ENCODE assay signal across 13 cellular contexts in the genomic region with DNA sequence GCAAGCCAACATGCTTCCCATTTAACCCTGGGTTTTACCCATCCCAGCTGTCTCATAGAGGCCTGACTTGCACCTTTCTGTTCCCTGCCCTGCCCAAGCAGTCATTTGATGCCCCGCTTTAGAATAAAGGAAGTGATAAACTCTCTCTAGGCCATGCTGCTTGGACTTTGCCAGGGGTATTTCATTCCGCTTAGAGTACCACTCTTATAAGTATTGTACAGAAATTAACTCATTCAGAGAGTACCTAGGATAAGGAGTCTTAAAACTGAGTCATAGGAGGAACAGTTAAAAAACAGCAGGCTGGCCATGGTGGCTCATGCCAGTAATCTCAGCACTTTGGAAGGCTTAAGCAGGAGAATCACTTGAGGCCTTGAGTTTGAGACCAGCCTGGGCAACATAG. TPM values are rescaled to one million over a fixed set of nuclear protein-coding genes. Genes with fewer than 3 reads are reported as not detected.
A peak's percentile ranks its signal among the peaks of the same experiment; 100 is the strongest.
DNase-seq lines count a peak whose midpoint lies in the region; ATAC-seq and TF ChIP-seq lines count a peak whose summit lies in the region.
"Had no signal": no experiment of that assay in that cellular context is flagged by ENCODE, and none has a peak within 500 bp of the region (broad histone marks: within the 10 kb centered on the region; RNA-seq: fewer than 3 reads in every experiment).

No MANE protein-coding gene starts in this region.

- no peaks in the 10 kb centered on the region for H3K27me3 Mint-ChIP-seq in activated CD4-positive, alpha-beta T cell treated with anti-CD3 and anti-CD28 coated beads for 36 hours
- H3K27me3 Mint-ChIP-seq in activated B cell treated with CpG ODN at 0.5 μM for 24 hours (no peaks in the 10 kb centered on the region), WTC11 (ENCODE audit: low read depth) (no peaks in the 10 kb centered on the region)
- H3K27me3 Mint-ChIP-seq in natural killer cell treated with Interleukin-12 subunit alpha and Interleukin-12 subunit beta and Interleukin-15 and Interleukin-18, amount 100 ng/mL, for 72 hours: no peaks in the 10 kb centered on the region

- peak; percentile 45 for ATAC-seq in activated CD4-positive, alpha-beta T cell treated with anti-CD3 and anti-CD28 coated beads for 36 hours
- ATAC-seq in GM21786 (IDR thresholded peaks at IDR 0.05; ENCODE audit: unreplicated experiment) (peak; percentile 11), activated B cell treated with CpG ODN at 0.5 μM for 24 hours (ENCODE audit: low read depth) (no peak), WTC11 (no peak)
- ATAC-seq in natural killer cell treated with Interleukin-12 subunit alpha and Interleukin-12 subunit beta and Interleukin-15 and Interleukin-18, amount 100 ng/mL, for 72 hours: peak; percentile 4 to 41
- ATAC-seq: esophagus mucosa had no signal

- intact Hi-C loops in activated CD4-positive, alpha-beta T cell treated with anti-CD3 and anti-CD28 coated beads for 36 hours (cut with DNase I, micrococcal nuclease): loop anchor here (1.0 to 5.0 kb wide), 12 partner anchors 11 to 385 kb away; a partner anchor contains a TSS
- intact Hi-C loops in activated B cell treated with CpG ODN at 0.5 μM for 24 hours (cut with micrococcal nuclease): no loop called here

- TF ChIP-seq CTCF in activated B cell treated with CpG ODN at 0.5 μM for 24 hours (IDR thresholded peaks at IDR 0.05): no peak
- TF ChIP-seq CTCF in WTC11 (IDR thresholded peaks at IDR 0.05): no peak

- CTCF ChIA-PET in activated CD4-positive, alpha-beta T cell treated with anti-CD3 and anti-CD28 coated beads for 36 hours (lab: Charles Lee): interaction anchor here (0.6 to 1.3 kb wide), 3 partner anchors 24 to 612 kb away, joined by 3 to 6 read pairs (median 6); no protein-coding TSS in a partner anchor
- CTCF ChIA-PET in activated B cell treated with CpG ODN at 0.5 μM for 24 hours (lab: Charles Lee): no interaction called here
- CTCF ChIA-PET in WTC11 (lab: Charles Lee): interaction anchor here (1.3 kb wide), 1 partner anchor 84 kb away, joined by 3 read pairs; no protein-coding TSS in a partner anchor

- peaks cover 46% of the 10 kb centered on the region for H3K4me1 Mint-ChIP-seq in activated CD4-positive, alpha-beta T cell treated with anti-CD3 and anti-CD28 coated beads for 36 hours
- H3K4me1 Mint-ChIP-seq in activated B cell treated with CpG ODN at 0.5 μM for 24 hours (peaks cover 38% of the 10 kb centered on the region), WTC11 (no peaks in the 10 kb centered on the region)
- peaks cover 37 to 66% of the 10 kb centered on the region in 2 donors for H3K4me1 Mint-ChIP-seq in natural killer cell treated with Interleukin-12 subunit alpha and Interleukin-12 subunit beta and Interleukin-15 and Interleukin-18, amount 100 ng/mL, for 72 hours (ENCODE audit: low read depth in 2 of 2)

- H3K4me3 Mint-ChIP-seq in activated CD4-positive, alpha-beta T cell treated with anti-CD3 and anti-CD28 coated beads for 36 hours: peak overlapping the region; percentile 15
- H3K4me3 Mint-ChIP-seq in activated B cell treated with CpG ODN at 0.5 μM for 24 hours (no peak overlapping the region), WTC11 (no peak overlapping the region)
- H3K4me3 Mint-ChIP-seq in natural killer cell treated with Interleukin-12 subunit alpha and Interleukin-12 subunit beta and Interleukin-15 and Interleukin-18, amount 100 ng/mL, for 72 hours: peak overlapping the region; percentile 76

- POLR2A ChIA-PET in activated CD4-positive, alpha-beta T cell treated with anti-CD3 and anti-CD28 coated beads for 36 hours (lab: Charles Lee): interaction anchor here (0.7 to 2.5 kb wide), 4 partner anchors 11 to 876 kb away, joined by 3 to 14 read pairs (median 6); no protein-coding TSS in a partner anchor
- POLR2A ChIA-PET in activated B cell treated with CpG ODN at 0.5 μM for 24 hours (lab: Charles Lee): interaction anchor here (0.6 to 1.7 kb wide), 2 partner anchors 19 to 67 kb away, joined by 3 read pairs; no protein-coding TSS in a partner anchor
- POLR2A ChIA-PET in WTC11 (lab: Charles Lee): interaction anchor here (0.6 kb wide), 1 partner anchor 18 kb away, joined by 3 read pairs; no protein-coding TSS in a partner anchor

- no peaks in the 10 kb centered on the region for H3K36me3 Mint-ChIP-seq in activated CD4-positive, alpha-beta T cell treated with anti-CD3 and anti-CD28 coated beads for 36 hours (ENCODE audit: low read depth)
- H3K36me3 Mint-ChIP-seq in activated B cell treated with CpG ODN at 0.5 μM for 24 hours (ENCODE audit: low read depth) (no peaks in the 10 kb centered on the region), WTC11 (no peaks in the 10 kb centered on the region)
- H3K36me3 Mint-ChIP-seq in natural killer cell treated with Interleukin-12 subunit alpha and Interleukin-12 subunit beta and Interleukin-15 and Interleukin-18, amount 100 ng/mL, for 72 hours: no peaks in the 10 kb centered on the region

- H3K9me3 Mint-ChIP-seq in activated CD4-positive, alpha-beta T cell treated with anti-CD3 and anti-CD28 coated beads for 36 hours (ENCODE audit: low read depth): no peaks in the 10 kb centered on the region
- H3K9me3 Mint-ChIP-seq in activated B cell treated with CpG ODN at 0.5 μM for 24 hours (no peaks in the 10 kb centered on the region), WTC11 (no peaks in the 10 kb centered on the region)
- H3K9me3 Mint-ChIP-seq in natural killer cell treated with Interleukin-12 subunit alpha and Interleukin-12 subunit beta and Interleukin-15 and Interleukin-18, amount 100 ng/mL, for 72 hours: no peaks in the 10 kb centered on the region

- DNase-seq in activated CD4-positive, alpha-beta T cell treated with anti-CD3 and anti-CD28 coated beads for 36 hours: no peak
- no peak for DNase-seq in activated CD4-positive, alpha-beta T cell treated with anti-CD3 and anti-CD28 coated beads for 4 hours
- DNase-seq in activated B cell treated with CpG ODN at 0.5 μM for 24 hours (no peak), WTC11 (ENCODE audit: low spot score) (no peak), NCI-H526 (lab: John Stamatoyannopoulos, UW) (no peak), 8988T (no peak)
- DNase-seq in natural killer cell treated with Interleukin-12 subunit alpha and Interleukin-12 subunit beta and Interleukin-15 and Interleukin-18, amount 100 ng/mL, for 72 hours (ENCODE audit: low spot score): no peak
- DNase-seq: DMS153, hypothalamus, MG63, NCI-H2227 treated with DMSO at 0.1 percent for 48 hours had no signal

- peak overlapping the region; percentile 84 for H3K27ac Mint-ChIP-seq in activated CD4-positive, alpha-beta T cell treated with anti-CD3 and anti-CD28 coated beads for 36 hours
- H3K27ac Mint-ChIP-seq in activated B cell treated with CpG ODN at 0.5 μM for 24 hours (peak overlapping the region; percentile 35), WTC11 (no peak overlapping the region)
- peak overlapping the region; percentile 81 to 91 for H3K27ac Mint-ChIP-seq in natural killer cell treated with Interleukin-12 subunit alpha and Interleukin-12 subunit beta and Interleukin-15 and Interleukin-18, amount 100 ng/mL, for 72 hours

TF ChIP-seq in WTC11, 78 proteins besides CTCF, POLR2A, EP300 and RAD21:
- TF ChIP-seq ZNF232 (CRISPR knock-in tag; IDR thresholded peaks at IDR 0.05) (no peak), SMAD4 (CRISPR knock-in tag; IDR thresholded peaks at IDR 0.05) (no peak), JUN (CRISPR knock-in tag; IDR thresholded peaks at IDR 0.05) (no peak), RORB (CRISPR knock-in tag; IDR thresholded peaks at IDR 0.05) (no peak), TEAD4 (CRISPR knock-in tag; IDR thresholded peaks at IDR 0.05) (no peak), NFATC4 (CRISPR knock-in tag; IDR thresholded peaks at IDR 0.05) (no peak), ELF4 (CRISPR knock-in tag; IDR thresholded peaks at IDR 0.05; ENCODE audit: low read depth) (no peak), EMX1 (CRISPR knock-in tag; IDR thresholded peaks at IDR 0.05) (no peak), NR2C2 (CRISPR knock-in tag; IDR thresholded peaks at IDR 0.05) (no peak), TP53 (CRISPR knock-in tag; IDR thresholded peaks at IDR 0.05) (no peak), MYBL2 (CRISPR knock-in tag; IDR thresholded peaks at IDR 0.05) (no peak)
- TF ChIP-seq, protein P1, sequence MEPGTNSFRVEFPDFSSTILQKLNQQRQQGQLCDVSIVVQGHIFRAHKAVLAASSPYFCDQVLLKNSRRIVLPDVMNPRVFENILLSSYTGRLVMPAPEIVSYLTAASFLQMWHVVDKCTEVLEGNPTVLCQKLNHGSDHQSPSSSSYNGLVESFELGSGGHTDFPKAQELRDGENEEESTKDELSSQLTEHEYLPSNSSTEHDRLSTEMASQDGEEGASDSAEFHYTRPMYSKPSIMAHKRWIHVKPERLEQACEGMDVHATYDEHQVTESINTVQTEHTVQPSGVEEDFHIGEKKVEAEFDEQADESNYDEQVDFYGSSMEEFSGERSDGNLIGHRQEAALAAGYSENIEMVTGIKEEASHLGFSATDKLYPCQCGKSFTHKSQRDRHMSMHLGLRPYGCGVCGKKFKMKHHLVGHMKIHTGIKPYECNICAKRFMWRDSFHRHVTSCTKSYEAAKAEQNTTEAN (CRISPR knock-in tag; IDR thresholded peaks at IDR 0.05): no peak
- TF ChIP-seq, protein P2, sequence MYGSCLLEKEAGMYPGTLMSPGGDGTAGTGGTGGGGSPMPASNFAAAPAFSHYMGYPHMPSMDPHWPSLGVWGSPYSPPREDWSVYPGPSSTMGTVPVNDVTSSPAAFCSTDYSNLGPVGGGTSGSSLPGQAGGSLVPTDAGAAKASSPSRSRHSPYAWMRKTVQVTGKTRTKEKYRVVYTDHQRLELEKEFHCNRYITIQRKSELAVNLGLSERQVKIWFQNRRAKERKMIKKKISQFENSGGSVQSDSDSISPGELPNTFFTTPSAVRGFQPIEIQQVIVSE (CRISPR knock-in tag; IDR thresholded peaks at IDR 0.05; ENCODE audit: borderline replicate concordance): no peak

RNA-seq across cellular contexts. Expression of a gene that starts 21.0 kb away (rescaled TPM):
- total RNA-seq in activated CD4-positive, alpha-beta T cell treated with anti-CD3 and anti-CD28 coated beads for 36 hours: 10 to 100 TPM; 28.1 to 32.3 TPM
- 76.0 and 90.2 TPM in 2 replicates for total RNA-seq in activated B cell treated with CpG ODN at 0.5 μM for 24 hours
- 10 to 100 TPM; 68.8 to 91.2 TPM for total RNA-seq in natural killer cell treated with Interleukin-12 subunit alpha and Interleukin-12 subunit beta and Interleukin-15 and Interleukin-18, amount 100 ng/mL, for 72 hours
- total RNA-seq in WTC11 (2021): 0.46 to 0.99 TPM (median 0.59 TPM) in 3 replicates

Comparison
In these comparisons a context has a peak if more than half of its experiments do, and no peak if none do; other contexts are left out.
1. ATAC-seq: peak in activated CD4-positive, alpha-beta T cell treated with anti-CD3 and anti-CD28 coated beads for 36 hours (single experiment), GM21786 (single experiment) and natural killer cell treated with Interleukin-12 subunit alpha and Interleukin-12 subunit beta and Interleukin-15 and Interleukin-18, amount 100 ng/mL, for 72 hours (2 of 2); none in activated B cell treated with CpG ODN at 0.5 μM for 24 hours (single experiment) and WTC11 (single experiment).
2. H3K4me3 Mint-ChIP-seq: peak in activated CD4-positive, alpha-beta T cell treated with anti-CD3 and anti-CD28 coated beads for 36 hours (single experiment) and natural killer cell treated with Interleukin-12 subunit alpha and Interleukin-12 subunit beta and Interleukin-15 and Interleukin-18, amount 100 ng/mL, for 72 hours (single experiment); none in activated B cell treated with CpG ODN at 0.5 μM for 24 hours (single experiment) and WTC11 (single experiment).
3. RNA of a gene that starts 21.0 kb away (total RNA-seq): 68.8 to 91.2 TPM in natural killer cell treated with Interleukin-12 subunit alpha and Interleukin-12 subunit beta and Interleukin-15 and Interleukin-18, amount 100 ng/mL, for 72 hours, 76.0 to 90.2 TPM in activated B cell treated with CpG ODN at 0.5 μM for 24 hours and 28.1 to 32.3 TPM in activated CD4-positive, alpha-beta T cell treated with anti-CD3 and anti-CD28 coated beads for 36 hours; 0.46 to 0.99 TPM in WTC11; every median in the first group is over 10 times any median in the second.